Comparison of ENCODE assay signal across 1 cellular context in the genomic region with DNA sequence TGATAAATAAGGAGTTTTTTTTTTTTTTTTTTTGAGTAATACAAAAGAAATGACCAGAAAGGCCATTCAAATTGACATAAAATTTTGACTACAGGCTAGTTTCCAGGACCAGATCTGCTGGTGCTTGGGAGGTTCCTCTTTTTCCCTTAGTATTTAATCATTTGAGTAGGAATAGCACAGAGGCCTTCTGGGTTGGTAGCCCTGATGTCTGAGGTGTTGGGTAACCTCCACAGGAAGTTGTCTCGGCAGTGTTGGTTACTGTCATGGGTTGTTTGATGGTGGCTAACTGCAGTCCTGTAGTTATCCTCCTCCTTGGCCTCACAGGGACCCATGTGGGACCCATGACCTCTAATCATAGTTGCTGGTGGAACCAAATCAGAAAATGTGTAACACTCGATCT.
TF ChIP-seq lines count a peak whose summit lies in the region.

No MANE protein-coding gene starts in this region.

TF ChIP-seq in GM23338, 12 proteins besides CTCF, POLR2A, EP300 and RAD21 (continued from another document):
- TF ChIP-seq, protein P1, sequence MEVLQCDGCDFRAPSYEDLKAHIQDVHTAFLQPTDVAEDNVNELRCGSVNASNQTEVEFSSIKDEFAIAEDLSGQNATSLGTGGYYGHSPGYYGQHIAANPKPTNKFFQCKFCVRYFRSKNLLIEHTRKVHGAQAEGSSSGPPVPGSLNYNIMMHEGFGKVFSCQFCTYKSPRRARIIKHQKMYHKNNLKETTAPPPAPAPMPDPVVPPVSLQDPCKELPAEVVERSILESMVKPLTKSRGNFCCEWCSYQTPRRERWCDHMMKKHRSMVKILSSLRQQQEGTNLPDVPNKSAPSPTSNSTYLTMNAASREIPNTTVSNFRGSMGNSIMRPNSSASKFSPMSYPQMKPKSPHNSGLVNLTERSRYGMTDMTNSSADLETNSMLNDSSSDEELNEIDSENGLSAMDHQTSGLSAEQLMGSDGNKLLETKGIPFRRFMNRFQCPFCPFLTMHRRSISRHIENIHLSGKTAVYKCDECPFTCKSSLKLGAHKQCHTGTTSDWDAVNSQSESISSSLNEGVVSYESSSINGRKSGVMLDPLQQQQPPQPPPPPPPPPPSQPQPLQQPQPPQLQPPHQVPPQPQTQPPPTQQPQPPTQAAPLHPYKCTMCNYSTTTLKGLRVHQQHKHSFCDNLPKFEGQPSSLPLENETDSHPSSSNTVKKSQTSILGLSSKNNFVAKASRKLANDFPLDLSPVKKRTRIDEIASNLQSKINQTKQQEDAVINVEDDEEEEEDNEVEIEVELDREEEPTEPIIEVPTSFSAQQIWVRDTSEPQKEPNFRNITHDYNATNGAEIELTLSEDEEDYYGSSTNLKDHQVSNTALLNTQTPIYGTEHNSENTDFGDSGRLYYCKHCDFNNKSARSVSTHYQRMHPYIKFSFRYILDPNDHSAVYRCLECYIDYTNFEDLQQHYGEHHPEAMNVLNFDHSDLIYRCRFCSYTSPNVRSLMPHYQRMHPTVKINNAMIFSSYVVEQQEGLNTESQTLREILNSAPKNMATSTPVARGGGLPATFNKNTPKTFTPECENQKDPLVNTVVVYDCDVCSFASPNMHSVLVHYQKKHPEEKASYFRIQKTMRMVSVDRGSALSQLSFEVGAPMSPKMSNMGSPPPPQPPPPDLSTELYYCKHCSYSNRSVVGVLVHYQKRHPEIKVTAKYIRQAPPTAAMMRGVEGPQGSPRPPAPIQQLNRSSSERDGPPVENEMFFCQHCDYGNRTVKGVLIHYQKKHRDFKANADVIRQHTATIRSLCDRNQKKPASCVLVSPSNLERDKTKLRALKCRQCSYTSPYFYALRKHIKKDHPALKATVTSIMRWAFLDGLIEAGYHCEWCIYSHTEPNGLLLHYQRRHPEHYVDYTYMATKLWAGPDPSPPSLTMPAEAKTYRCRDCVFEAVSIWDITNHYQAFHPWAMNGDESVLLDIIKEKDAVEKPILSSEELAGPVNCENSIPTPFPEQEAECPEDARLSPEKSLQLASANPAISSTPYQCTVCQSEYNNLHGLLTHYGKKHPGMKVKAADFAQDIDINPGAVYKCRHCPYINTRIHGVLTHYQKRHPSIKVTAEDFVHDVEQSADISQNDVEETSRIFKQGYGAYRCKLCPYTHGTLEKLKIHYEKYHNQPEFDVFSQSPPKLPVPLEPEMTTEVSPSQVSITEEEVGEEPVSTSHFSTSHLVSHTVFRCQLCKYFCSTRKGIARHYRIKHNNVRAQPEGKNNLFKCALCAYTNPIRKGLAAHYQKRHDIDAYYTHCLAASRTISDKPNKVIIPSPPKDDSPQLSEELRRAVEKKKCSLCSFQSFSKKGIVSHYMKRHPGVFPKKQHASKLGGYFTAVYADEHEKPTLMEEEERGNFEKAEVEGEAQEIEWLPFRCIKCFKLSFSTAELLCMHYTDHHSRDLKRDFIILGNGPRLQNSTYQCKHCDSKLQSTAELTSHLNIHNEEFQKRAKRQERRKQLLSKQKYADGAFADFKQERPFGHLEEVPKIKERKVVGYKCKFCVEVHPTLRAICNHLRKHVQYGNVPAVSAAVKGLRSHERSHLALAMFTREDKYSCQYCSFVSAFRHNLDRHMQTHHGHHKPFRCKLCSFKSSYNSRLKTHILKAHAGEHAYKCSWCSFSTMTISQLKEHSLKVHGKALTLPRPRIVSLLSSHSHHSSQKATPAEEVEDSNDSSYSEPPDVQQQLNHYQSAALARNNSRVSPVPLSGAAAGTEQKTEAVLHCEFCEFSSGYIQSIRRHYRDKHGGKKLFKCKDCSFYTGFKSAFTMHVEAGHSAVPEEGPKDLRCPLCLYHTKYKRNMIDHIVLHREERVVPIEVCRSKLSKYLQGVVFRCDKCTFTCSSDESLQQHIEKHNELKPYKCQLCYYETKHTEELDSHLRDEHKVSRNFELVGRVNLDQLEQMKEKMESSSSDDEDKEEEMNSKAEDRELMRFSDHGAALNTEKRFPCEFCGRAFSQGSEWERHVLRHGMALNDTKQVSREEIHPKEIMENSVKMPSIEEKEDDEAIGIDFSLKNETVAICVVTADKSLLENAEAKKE (CRISPR knock-in tag; IDR thresholded peaks at IDR 0.05), result no peak
- TF ChIP-seq EZH2phosphoT487 (IDR thresholded peaks at IDR 0.05; ENCODE audit: unreplicated experiment) (no peak), POLR2AphosphoS5 (IDR thresholded peaks at IDR 0.05; ENCODE audit: low read depth) (no peak), STAT1 (IDR thresholded peaks at IDR 0.05; ENCODE audit: unreplicated experiment) (no peak), CREB1 (CRISPR knock-in tag; IDR thresholded peaks at IDR 0.05; ENCODE audit: low read depth) (no peak), ZNF114 (CRISPR knock-in tag; IDR thresholded peaks at IDR 0.05) (no peak), NANOG (IDR thresholded peaks at IDR 0.05; ENCODE audit: borderline replicate concordance) (no peak), JUNB (IDR thresholded peaks at IDR 0.05; ENCODE audit: unreplicated experiment) (no peak)
- TF ChIP-seq, protein P2, sequence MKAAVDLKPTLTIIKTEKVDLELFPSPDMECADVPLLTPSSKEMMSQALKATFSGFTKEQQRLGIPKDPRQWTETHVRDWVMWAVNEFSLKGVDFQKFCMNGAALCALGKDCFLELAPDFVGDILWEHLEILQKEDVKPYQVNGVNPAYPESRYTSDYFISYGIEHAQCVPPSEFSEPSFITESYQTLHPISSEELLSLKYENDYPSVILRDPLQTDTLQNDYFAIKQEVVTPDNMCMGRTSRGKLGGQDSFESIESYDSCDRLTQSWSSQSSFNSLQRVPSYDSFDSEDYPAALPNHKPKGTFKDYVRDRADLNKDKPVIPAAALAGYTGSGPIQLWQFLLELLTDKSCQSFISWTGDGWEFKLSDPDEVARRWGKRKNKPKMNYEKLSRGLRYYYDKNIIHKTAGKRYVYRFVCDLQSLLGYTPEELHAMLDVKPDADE (IDR thresholded peaks at IDR 0.05), result no peak
- TF ChIP-seq, protein P3, sequence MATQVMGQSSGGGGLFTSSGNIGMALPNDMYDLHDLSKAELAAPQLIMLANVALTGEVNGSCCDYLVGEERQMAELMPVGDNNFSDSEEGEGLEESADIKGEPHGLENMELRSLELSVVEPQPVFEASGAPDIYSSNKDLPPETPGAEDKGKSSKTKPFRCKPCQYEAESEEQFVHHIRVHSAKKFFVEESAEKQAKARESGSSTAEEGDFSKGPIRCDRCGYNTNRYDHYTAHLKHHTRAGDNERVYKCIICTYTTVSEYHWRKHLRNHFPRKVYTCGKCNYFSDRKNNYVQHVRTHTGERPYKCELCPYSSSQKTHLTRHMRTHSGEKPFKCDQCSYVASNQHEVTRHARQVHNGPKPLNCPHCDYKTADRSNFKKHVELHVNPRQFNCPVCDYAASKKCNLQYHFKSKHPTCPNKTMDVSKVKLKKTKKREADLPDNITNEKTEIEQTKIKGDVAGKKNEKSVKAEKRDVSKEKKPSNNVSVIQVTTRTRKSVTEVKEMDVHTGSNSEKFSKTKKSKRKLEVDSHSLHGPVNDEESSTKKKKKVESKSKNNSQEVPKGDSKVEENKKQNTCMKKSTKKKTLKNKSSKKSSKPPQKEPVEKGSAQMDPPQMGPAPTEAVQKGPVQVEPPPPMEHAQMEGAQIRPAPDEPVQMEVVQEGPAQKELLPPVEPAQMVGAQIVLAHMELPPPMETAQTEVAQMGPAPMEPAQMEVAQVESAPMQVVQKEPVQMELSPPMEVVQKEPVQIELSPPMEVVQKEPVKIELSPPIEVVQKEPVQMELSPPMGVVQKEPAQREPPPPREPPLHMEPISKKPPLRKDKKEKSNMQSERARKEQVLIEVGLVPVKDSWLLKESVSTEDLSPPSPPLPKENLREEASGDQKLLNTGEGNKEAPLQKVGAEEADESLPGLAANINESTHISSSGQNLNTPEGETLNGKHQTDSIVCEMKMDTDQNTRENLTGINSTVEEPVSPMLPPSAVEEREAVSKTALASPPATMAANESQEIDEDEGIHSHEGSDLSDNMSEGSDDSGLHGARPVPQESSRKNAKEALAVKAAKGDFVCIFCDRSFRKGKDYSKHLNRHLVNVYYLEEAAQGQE (IDR thresholded peaks at IDR 0.05; ENCODE audit: unreplicated experiment), result no peak
